ENCODE assay signal across 11 cellular contexts in the genomic region with DNA sequence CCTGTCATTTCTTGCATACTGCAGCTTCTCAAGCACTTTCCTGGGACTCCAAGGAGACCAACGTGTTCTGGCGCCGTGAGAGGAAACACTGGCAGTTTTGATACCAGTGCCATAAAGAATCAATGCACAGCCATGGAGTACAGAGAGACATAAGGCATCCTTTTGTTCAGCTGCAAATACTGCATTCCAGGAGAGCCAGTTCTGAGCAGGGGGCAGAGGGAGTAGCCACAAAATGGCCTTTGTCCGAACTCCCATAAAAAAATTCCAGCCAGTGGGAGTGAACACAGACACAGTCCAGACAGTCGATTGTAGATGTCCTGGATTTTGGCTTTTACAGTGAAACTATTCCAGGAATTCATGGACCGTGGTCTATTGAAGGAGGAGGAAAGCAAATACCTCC. TPM values are rescaled to one million over a fixed set of nuclear protein-coding genes. Genes with fewer than 3 reads are reported as not detected.
DNase-seq lines count a peak whose midpoint lies in the region; ATAC-seq and TF ChIP-seq lines count a peak whose summit lies in the region.
"Had no signal": no experiment of that assay in that cellular context is flagged by ENCODE, and none has a peak within 500 bp of the region (broad histone marks: within the 10 kb centered on the region; RNA-seq: fewer than 3 reads in every experiment).

No MANE protein-coding gene starts in this region.

- DNase-seq in AG10803 (ENCODE audit: low read depth) = peak; percentile 77
- peak; percentile 78 for DNase-seq in NCI-H226
- peak; percentile 71 for DNase-seq in fibroblast of pulmonary artery (ENCODE audit: low read depth)
- DNase-seq in nucleus accumbens (lab: John Stamatoyannopoulos, UW) = peak in 39 of 56 donors; percentile 2 to 73 (median 44)
- no peak for DNase-seq in NCI-H2227 treated with DMSO at 0.1 percent for 48 hours (lab: John Stamatoyannopoulos, UW)
- DNase-seq in activated T-cell treated with anti-CD3 and anti-CD28 coated beads, Interleukin-2, amount 50 U/mL, for 4 hours = no peak
- DNase-seq: NCI-H1417 treated with DMSO at 0.1 percent for 48 hours, SHP77 had no signal

- no peaks in the 10 kb centered on the region for H3K9me3 Mint-ChIP-seq in activated T-cell treated with anti-CD3 and anti-CD28 coated beads, Interleukin-2, amount 50 U/mL, for 4 hours

- peaks cover 11% of the 10 kb centered on the region for H3K27me3 Mint-ChIP-seq in activated T-cell treated with anti-CD3 and anti-CD28 coated beads, Interleukin-2, amount 50 U/mL, for 4 hours (ENCODE audit: low read depth)

- H3K4me3 ChIP-seq in AG10803 (ENCODE audit: low read length) = no peak overlapping the region; the same call in 1 of the 2 replicates
- H3K4me3 ChIP-seq in fibroblast of pulmonary artery (replicated peaks; ENCODE audit: low read depth, low read length) = no peak overlapping the region

- no peaks in the 10 kb centered on the region for H3K4me1 Mint-ChIP-seq in activated T-cell treated with anti-CD3 and anti-CD28 coated beads, Interleukin-2, amount 50 U/mL, for 4 hours (ENCODE audit: low read depth)

- ATAC-seq in GM19455 (IDR thresholded peaks at IDR 0.05; ENCODE audit: unreplicated experiment) (no peak), GM18511 (IDR thresholded peaks at IDR 0.05; ENCODE audit: unreplicated experiment) (no peak)
- no peak for ATAC-seq in activated T-cell treated with anti-CD3 and anti-CD28 coated beads, Interleukin-2, amount 50 U/mL, for 4 hours

- no peaks in the 10 kb centered on the region for H3K36me3 Mint-ChIP-seq in activated T-cell treated with anti-CD3 and anti-CD28 coated beads, Interleukin-2, amount 50 U/mL, for 4 hours (ENCODE audit: insufficient read depth)

- no peak overlapping the region for H3K4me3 Mint-ChIP-seq in activated T-cell treated with anti-CD3 and anti-CD28 coated beads, Interleukin-2, amount 50 U/mL, for 4 hours

- TF ChIP-seq CTCF in AG10803 (conservative IDR thresholded peaks at IDR 0.05; ENCODE audit: low read length) = no peak
- TF ChIP-seq CTCF in fibroblast of pulmonary artery (IDR thresholded peaks at IDR 0.05; ENCODE audit: low read length, missing control alignments) = no peak

RNA-seq across cellular contexts. Expression of gene TEKT3, which starts 36.2 kb away (rescaled TPM):
- total RNA-seq in activated T-cell treated with anti-CD3 and anti-CD28 coated beads, Interleukin-2, amount 50 U/mL, for 4 hours = under 1 TPM in 1 of 3 donors, not detected in 2; 0.23 TPM
- total RNA-seq: dermis microvascular lymphatic vessel endothelial cell had no signal

Comparison
In these comparisons a context has a peak if more than half of its experiments do, and no peak if none do; other contexts are left out.
1. DNase-seq: peak in AG10803 (single experiment), NCI-H226 (single experiment), fibroblast of pulmonary artery (single experiment) and nucleus accumbens (39 of 56); none in NCI-H2227 treated with DMSO at 0.1 percent for 48 hours (single experiment) and activated T-cell treated with anti-CD3 and anti-CD28 coated beads, Interleukin-2, amount 50 U/mL, for 4 hours (single experiment).